In genomic region chr5:103254921-103255320, GRCh38 we compare ENCODE assay signal across 32 cellular contexts.
"Had no signal": no experiment of that assay in that cellular context is flagged by ENCODE, and none has a peak within 500 bp of the region (broad histone marks: within the 10 kb centered on the region; RNA-seq: fewer than 3 reads in every experiment).

No MANE protein-coding gene starts in this region.

- DNase-seq: activated B cell treated with CpG ODN at 0.5 μM for 24 hours; activated CD4-positive, alpha-beta memory T cell treated with anti-CD3 and anti-CD28 coated beads for 36 hours; activated CD4-positive, alpha-beta T cell treated with anti-CD3 and anti-CD28 coated beads for 4 hours; activated CD4-positive, alpha-beta T cell treated with anti-CD3 and anti-CD28 coated beads, Interleukin-2, amount 50 U/mL, for 1 hour; activated CD4-positive, CD25-positive, alpha-beta regulatory T cell treated with anti-CD3 and anti-CD28 coated beads, Interleukin-2, amount 50 U/mL, for 72 hours; activated CD8-positive, alpha-beta memory T cell treated with anti-CD3 and anti-CD28 coated beads for 24 hours; activated CD8-positive, alpha-beta memory T cell treated with anti-CD3 and anti-CD28 coated beads, Interleukin-2, amount 10 ng/mL, durations not matched to agents 7 days and 5 days; activated CD8-positive, alpha-beta memory T cell treated with anti-CD3 and anti-CD28 coated beads, Interleukin-2, amount 50 U/mL, for 48 hours; activated gamma-delta T cell; activated naive CD4-positive, alpha-beta T cell treated with Interleukin-2 at 50 U/mL for 16 hours; activated naive CD8-positive, alpha-beta T cell treated with anti-CD3 and anti-CD28 coated beads, Interleukin-2, amount 10 ng/mL, durations not matched to agents 7 days and 5 days; adrenal gland; caudate nucleus; cerebellar nuclear complex; NCI-H1092 treated with DMSO at 0.1 percent for 48 hours; NCI-H187 treated with DMSO at 0.1 percent for 48 hours; NCI-H2081; NCI-H510A; NCI-H526; NCI-H748 treated with DMSO at 0.1 percent for 48 hours; NK-92 treated with Interleukin-12 subunit alpha and Interleukin-12 subunit beta, amount 100 ng/mL, for 24 hours; PC-9; SIG-M5; T-cell; T-helper 2 cell; T-helper 9 cell had no signal

- H3K27me3 ChIP-seq: adrenal gland had no signal

- H2AFZ ChIP-seq: PC-9 had no signal

- H3K36me3 ChIP-seq: adrenal gland had no signal

- H3K4me3 ChIP-seq: adrenal gland, PC-9 had no signal

- FAIRE-seq: bronchial epithelial cell, RCC 7860 had no signal

- H3K4me2 ChIP-seq: PC-9 had no signal

- H3K27ac ChIP-seq: adrenal gland, PC-9, RWPE1, VCaP had no signal

- ATAC-seq: activated CD8-positive, alpha-beta memory T cell treated with anti-CD3 and anti-CD28 coated beads, Interleukin-2, amount 10 ng/mL, durations not matched to agents 7 days and 5 days; Right ventricle myocardium inferior; SK-N-SH treated with all-trans-retinoic acid at 6 μM for 48 hours; T-cell had no signal
